In the genomic region with DNA sequence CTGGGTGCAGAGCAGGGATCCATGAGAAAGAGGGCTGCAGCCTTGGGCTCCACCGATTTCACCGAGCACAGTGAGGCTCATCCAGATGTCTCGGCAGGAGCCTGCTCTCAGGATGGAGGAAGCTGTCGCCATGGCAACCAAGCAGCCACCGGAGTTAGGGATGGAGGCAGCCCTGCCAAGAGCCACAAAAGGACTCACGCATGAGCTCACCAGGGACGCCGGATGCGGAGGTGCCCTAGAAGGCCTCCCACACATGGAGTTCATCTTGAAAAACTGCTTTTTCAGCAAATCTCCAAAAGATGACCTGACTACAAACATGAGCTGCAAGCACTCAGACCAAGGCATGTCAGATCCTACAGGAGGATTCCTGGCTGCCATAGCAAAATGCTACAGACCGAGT, we compare ENCODE assay signal across 21 cellular contexts.
DNase-seq lines count a peak whose midpoint lies in the region; ATAC-seq and TF ChIP-seq lines count a peak whose summit lies in the region.
"Had no signal": no experiment of that assay in that cellular context is flagged by ENCODE, and none has a peak within 500 bp of the region (broad histone marks: within the 10 kb centered on the region; RNA-seq: fewer than 3 reads in every experiment).

No MANE protein-coding gene starts in this region.

- no peaks in the 10 kb centered on the region for H3K9me3 Mint-ChIP-seq in endodermal cell
- no peaks in the 10 kb centered on the region for H3K9me3 Mint-ChIP-seq in CD4-positive, alpha-beta T cell
- H3K9me3 Mint-ChIP-seq: activated naive CD8-positive, alpha-beta T cell treated with anti-CD3 and anti-CD28 coated beads, Interleukin-2, amount 10 ng/mL, durations not matched to agents 7 days and 5 days; CD8-positive, alpha-beta T cell; stimulated activated naive CD8-positive, alpha-beta T cell treated with anti-CD3 and anti-CD28 coated beads, Interleukin-15, amount 100 ng/mL, for 72 hours had no signal

- H3K4me3 ChIP-seq in endodermal cell (ENCODE audit: low read length), result no peak overlapping the region
- no peak overlapping the region for H3K4me3 ChIP-seq in PC-9
- H3K4me3 ChIP-seq: heart left ventricle, SJCRH30 had no signal

- peaks cover 14% of the 10 kb centered on the region for H3K27me3 Mint-ChIP-seq in endodermal cell (ENCODE audit: insufficient read depth)
- H3K27me3 Mint-ChIP-seq in CD4-positive, alpha-beta T cell, result no peaks in the 10 kb centered on the region

- CTCF ChIA-PET in PC-9 (lab: Charles Lee), result interaction anchor here (0.6 kb wide), 1 partner anchor 36 kb away, joined by 4 read pairs; no protein-coding TSS in a partner anchor
- CTCF ChIA-PET in CD4-positive, alpha-beta T cell (lab: Charles Lee), result no interaction called here

- BruUV-seq in PC-9 (replicated peaks; lab: Mats Ljungman, UMichigan), result no TSS peak

- DNase-seq in DMS 273 (lab: John Stamatoyannopoulos, UW; ENCODE audit: unreplicated experiment) (peak; percentile 75), DMS 273 treated with DMSO at 0.1 percent for 48 hours (lab: John Stamatoyannopoulos, UW) (no peak), NCI-H2171 treated with DMSO at 0.1 percent for 48 hours (lab: John Stamatoyannopoulos, UW) (peak; percentile 67), endodermal cell (peak; percentile 72), occipital lobe (lab: John Stamatoyannopoulos, UW) (peak; percentile 84), PC-9 (no peak)
- DNase-seq in CD4-positive, alpha-beta T cell, result no peak
- DNase-seq: activated CD4-positive, alpha-beta T cell treated with anti-CD3 and anti-CD28 coated beads, Interleukin-2, amount 50 U/mL, for 4 hours; activated naive CD8-positive, alpha-beta T cell treated with anti-CD3 and anti-CD28 coated beads, Interleukin-2, amount 10 ng/mL, durations not matched to agents 7 days and 5 days; activated T-cell treated with anti-CD3 and anti-CD28 coated beads, Interleukin-2, amount 50 U/mL, for 48 hours; CD8-positive, alpha-beta T cell; NCI-H187; SJCRH30; stimulated activated CD4-positive, alpha-beta T cell treated with anti-CD3 and anti-CD28 coated beads, Interleukin-12 subunit alpha, Interleukin-12 subunit beta, amount 100 ng/mL, for 4 hours; stimulated activated naive CD8-positive, alpha-beta T cell treated with anti-CD3 and anti-CD28 coated beads, Interleukin-15, amount 100 ng/mL, for 72 hours had no signal

- no peaks in the 10 kb centered on the region for H3F3A ChIP-seq in PC-9 (ENCODE audit: insufficient read depth, low read depth)

- H3K4me2 ChIP-seq in PC-9, result no peak overlapping the region
- H3K4me2 ChIP-seq: KMS-11 had no signal

- no peak overlapping the region for H2AFZ ChIP-seq in PC-9

- POLR2A ChIA-PET in PC-9 (lab: Charles Lee; ENCODE audit: unreplicated experiment), result no interaction called here
- POLR2A ChIA-PET in CD4-positive, alpha-beta T cell (lab: Charles Lee), result no interaction called here

- intact Hi-C loops in PC-9 (cut with micrococcal nuclease; ENCODE audit: unreplicated experiment), result no loop called here
- intact Hi-C loops in CD4-positive, alpha-beta T cell (cut with DNase I, micrococcal nuclease), result loop anchor here in 1 of 2 experiments (10.0 kb wide), 1 partner anchor 184 kb away; no protein-coding TSS in a partner anchor

- H3K27me3 ChIP-seq in endodermal cell (ENCODE audit: control insufficient read depth, insufficient read depth, low read length, poor library complexity, severe bottlenecking), result peaks cover 8% of the 10 kb centered on the region
- no peaks in the 10 kb centered on the region for H3K27me3 ChIP-seq in PC-9 (ENCODE audit: insufficient read depth, low read depth)
- peaks cover 3% of the 10 kb centered on the region for H3K27me3 ChIP-seq in CD4-positive, alpha-beta T cell (ENCODE audit: control insufficient read depth, insufficient read depth, low read length)

- H3K4me1 ChIP-seq in endodermal cell (ENCODE audit: control insufficient read depth, insufficient read depth, low read length) (no peaks in the 10 kb centered on the region), PC-9 (replicated peaks; ENCODE audit: insufficient read depth) (no peaks in the 10 kb centered on the region)
- H3K4me1 ChIP-seq: heart left ventricle, SJCRH30 had no signal

- no peak for ATAC-seq in HG03196 (IDR thresholded peaks at IDR 0.05; ENCODE audit: unreplicated experiment)
- no peak for ATAC-seq in CD4-positive, alpha-beta T cell (ENCODE audit: poor library complexity)
- ATAC-seq: CD8-positive, alpha-beta T cell; heart left ventricle; stimulated activated naive CD8-positive, alpha-beta T cell treated with anti-CD3 and anti-CD28 coated beads, Interleukin-15, amount 100 ng/mL, for 72 hours had no signal

- no peaks in the 10 kb centered on the region for H4K20me1 ChIP-seq in PC-9 (ENCODE audit: insufficient read depth)

- H3K27ac ChIP-seq in endodermal cell (ENCODE audit: low read depth, low read length), result no peak overlapping the region
- H3K27ac ChIP-seq in PC-9, result no peak overlapping the region
- H3K27ac ChIP-seq in CD4-positive, alpha-beta T cell (ENCODE audit: low read depth, low read length), result no peak overlapping the region
- H3K27ac ChIP-seq: 22Rv1, heart left ventricle, HL-60, KMS-11, SJCRH30 had no signal

- H3K4me3 Mint-ChIP-seq in endodermal cell, result no peak overlapping the region
- H3K4me3 Mint-ChIP-seq in CD4-positive, alpha-beta T cell, result no peak overlapping the region
- H3K4me3 Mint-ChIP-seq: activated naive CD8-positive, alpha-beta T cell treated with anti-CD3 and anti-CD28 coated beads, Interleukin-2, amount 10 ng/mL, durations not matched to agents 7 days and 5 days; CD8-positive, alpha-beta T cell; stimulated activated naive CD8-positive, alpha-beta T cell treated with anti-CD3 and anti-CD28 coated beads, Interleukin-15, amount 100 ng/mL, for 72 hours had no signal

- H3K4me1 Mint-ChIP-seq in endodermal cell, result no peaks in the 10 kb centered on the region
- H3K4me1 Mint-ChIP-seq in CD4-positive, alpha-beta T cell (ENCODE audit: low read depth), result no peaks in the 10 kb centered on the region
- H3K4me1 Mint-ChIP-seq: activated naive CD8-positive, alpha-beta T cell treated with anti-CD3 and anti-CD28 coated beads, Interleukin-2, amount 10 ng/mL, durations not matched to agents 7 days and 5 days; stimulated activated naive CD8-positive, alpha-beta T cell treated with anti-CD3 and anti-CD28 coated beads, Interleukin-15, amount 100 ng/mL, for 72 hours had no signal

- no peaks in the 10 kb centered on the region for H3K36me3 ChIP-seq in endodermal cell (ENCODE audit: control insufficient read depth, insufficient read depth, low read length)
- H3K36me3 ChIP-seq in PC-9 (ENCODE audit: low read depth), result no peaks in the 10 kb centered on the region
- H3K36me3 ChIP-seq: heart left ventricle, SJCRH30 had no signal

- H3K27ac Mint-ChIP-seq in endodermal cell, result no peak overlapping the region
- H3K27ac Mint-ChIP-seq in CD4-positive, alpha-beta T cell, result no peak overlapping the region
- H3K27ac Mint-ChIP-seq: activated naive CD8-positive, alpha-beta T cell treated with anti-CD3 and anti-CD28 coated beads, Interleukin-2, amount 10 ng/mL, durations not matched to agents 7 days and 5 days; CD8-positive, alpha-beta T cell; progenitor cell of endocrine pancreas; stimulated activated naive CD8-positive, alpha-beta T cell treated with anti-CD3 and anti-CD28 coated beads, Interleukin-15, amount 100 ng/mL, for 72 hours had no signal

- H3K9ac ChIP-seq in endodermal cell (ENCODE audit: extremely low read depth, low read length, poor library complexity, severe bottlenecking), result no peak overlapping the region
- H3K9ac ChIP-seq: KMS-11 had no signal

- H3K36me3 Mint-ChIP-seq in endodermal cell (ENCODE audit: low read depth), result no peaks in the 10 kb centered on the region
- no peaks in the 10 kb centered on the region for H3K36me3 Mint-ChIP-seq in CD4-positive, alpha-beta T cell (ENCODE audit: low read depth)
- H3K36me3 Mint-ChIP-seq: activated naive CD8-positive, alpha-beta T cell treated with anti-CD3 and anti-CD28 coated beads, Interleukin-2, amount 10 ng/mL, durations not matched to agents 7 days and 5 days; CD8-positive, alpha-beta T cell had no signal

- 31 to 42% methylated on average over 10 of the region's 10 CpGs for WGBS in endodermal cell (ENCODE audit: insufficient coverage in 1 of 2, insufficient read length in 1 of 2), 2 experiments

- H3K79me2 ChIP-seq in PC-9 (ENCODE audit: low read depth), result no peaks in the 10 kb centered on the region

- H3K9me2 ChIP-seq in PC-9 (ENCODE audit: insufficient read depth), result no peaks in the 10 kb centered on the region

- H3K9me3 ChIP-seq in endodermal cell (ENCODE audit: control insufficient read depth, low read length), result no peaks in the 10 kb centered on the region
- H3K9me3 ChIP-seq in PC-9 (ENCODE audit: insufficient read depth, low read depth), result no peaks in the 10 kb centered on the region
- H3K9me3 ChIP-seq in CD4-positive, alpha-beta T cell (ENCODE audit: control insufficient read depth, low read length), result no peaks in the 10 kb centered on the region
- H3K9me3 ChIP-seq: heart left ventricle, SJCRH30 had no signal

- TF ChIP-seq CTCF in endodermal cell (conservative IDR thresholded peaks at IDR 0.05), result no peak
- TF ChIP-seq CTCF in PC-9 (conservative IDR thresholded peaks at IDR 0.05), result no peak
- TF ChIP-seq CTCF in CD4-positive, alpha-beta T cell (IDR thresholded peaks at IDR 0.05), result no peak

Comparison
In these comparisons a context has a peak if more than half of its experiments do, and no peak if none do; other contexts are left out.
1. DNase-seq: peak in DMS 273 (single experiment), NCI-H2171 treated with DMSO at 0.1 percent for 48 hours (single experiment), endodermal cell (single experiment) and occipital lobe (single experiment); none in DMS 273 treated with DMSO at 0.1 percent for 48 hours (single experiment), PC-9 (0 of 2) and CD4-positive, alpha-beta T cell (0 of 10).